ENCODE assay signal across 13 cellular contexts in genomic region chr11:120128392-120129172, GRCh38. TPM values are rescaled to one million over a fixed set of nuclear protein-coding genes. Genes with fewer than 3 reads are reported as not detected.
DNase-seq lines count a peak whose midpoint lies in the region; TF ChIP-seq lines count a peak whose summit lies in the region.
"Had no signal": no experiment of that assay in that cellular context is flagged by ENCODE, and none has a peak within 500 bp of the region (broad histone marks: within the 10 kb centered on the region; RNA-seq: fewer than 3 reads in every experiment).

No MANE protein-coding gene starts in this region.

- 77 to 85% (median 78%) methylated on average over 14 of the region's 14 CpGs for WGBS in spleen, 5 donors

- no peak overlapping the region for H3K27ac Mint-ChIP-seq in immature natural killer cell
- H3K27ac Mint-ChIP-seq: activated naive CD4-positive, alpha-beta T cell treated with anti-CD3 and anti-CD28 coated beads for 36 hours; stimulated activated naive B cell treated with anti-CD40 and anti-IgM and Interleukin-4, amounts not matched to agents 10 μg/mL and 1 μg/mL and 100 μg/mL, for 72 hours; T-helper 17 cell had no signal

- peaks cover 21% of the 10 kb centered on the region for H3K27me3 ChIP-seq in left ventricle myocardium inferior (ENCODE audit: low read depth)
- H3K27me3 ChIP-seq in spleen (replicated peaks in 1 of 7): peaks cover 0 to 16% (median 0%) of the 10 kb centered on the region in 7 donors
- H3K27me3 ChIP-seq: ovary had no signal

- H3K4me3 ChIP-seq in left ventricle myocardium inferior (no peak overlapping the region), spleen (no peak overlapping the region)
- H3K4me3 ChIP-seq: ovary had no signal

- CTCF ChIA-PET in RWPE1 (lab: Yijun Ruan, JAX): interaction anchor here (1.0 kb wide), 1 partner anchor 9 kb away, joined by 4 read pairs; no protein-coding TSS in a partner anchor

- no peaks in the 10 kb centered on the region for H3K4me1 Mint-ChIP-seq in immature natural killer cell
- H3K4me1 Mint-ChIP-seq: stimulated activated naive B cell treated with anti-CD40 and anti-IgM and Interleukin-4, amounts not matched to agents 10 μg/mL and 1 μg/mL and 100 μg/mL, for 72 hours had no signal

- DNase-seq in H4 (ENCODE audit: low spot score) (peak; percentile 78), RWPE1 (ENCODE audit: low spot score) (peak; percentile 88), left ventricle myocardium inferior (peak; percentile 7), spleen (peak; percentile 62), NK-92 (lab: John Stamatoyannopoulos, UW; ENCODE audit: unreplicated experiment) (no peak), KBM-7 (no peak), GDM1 (lab: John Stamatoyannopoulos, UW) (no peak), immature natural killer cell (no peak)
- DNase-seq: activated naive CD4-positive, alpha-beta T cell treated with anti-CD3 and anti-CD28 coated beads for 36 hours; NCI-H1048; stimulated activated naive B cell treated with anti-CD40 and anti-IgM and Interleukin-4, amounts not matched to agents 10 μg/mL and 1 μg/mL and 100 μg/mL, for 72 hours; T-helper 17 cell had no signal

- H3K4me1 ChIP-seq in left ventricle myocardium inferior (no peaks in the 10 kb centered on the region), spleen (no peaks in the 10 kb centered on the region)

- POLR2A ChIA-PET in RWPE1 (lab: Yijun Ruan, JAX; ENCODE audit: low non-redundant PET): interaction anchor here (1.1 kb wide), 1 partner anchor 9 kb away, joined by 7 read pairs; the partner anchor contains the start of gene TRIM29

- H3K9me3 ChIP-seq in left ventricle myocardium inferior (replicated peaks) (no peaks in the 10 kb centered on the region), spleen (no peaks in the 10 kb centered on the region)
- H3K9me3 ChIP-seq: ovary had no signal

- no peak for TF ChIP-seq POLR2A in spleen (IDR thresholded peaks at IDR 0.05)

- peak overlapping the region; percentile 99 for H3K27ac ChIP-seq in RWPE1
- H3K27ac ChIP-seq in left ventricle myocardium inferior (replicated peaks): no peak overlapping the region
- H3K27ac ChIP-seq in spleen: no peak overlapping the region
- H3K27ac ChIP-seq: ovary had no signal

- intact Hi-C loops in left ventricle myocardium inferior (cut with micrococcal nuclease): no loop called here
- intact Hi-C loops in spleen (cut with DNase I; ENCODE audit: low total_unique reads): no loop called here

- TF ChIP-seq CTCF in RWPE1 (conservative IDR thresholded peaks at IDR 0.05; ENCODE audit: low read depth) (no peak), left ventricle myocardium inferior (IDR thresholded peaks at IDR 0.05; ENCODE audit: borderline replicate concordance) (no peak), spleen (IDR thresholded peaks at IDR 0.05 in 8 of 11, conservative IDR thresholded peaks at IDR 0.05 in 3 of 11) (no peak)

- no peaks in the 10 kb centered on the region for H3K36me3 Mint-ChIP-seq in immature natural killer cell
- H3K36me3 Mint-ChIP-seq: stimulated activated naive B cell treated with anti-CD40 and anti-IgM and Interleukin-4, amounts not matched to agents 10 μg/mL and 1 μg/mL and 100 μg/mL, for 72 hours had no signal

- no peaks in the 10 kb centered on the region for H3K9me3 Mint-ChIP-seq in immature natural killer cell
- H3K9me3 Mint-ChIP-seq: activated naive CD4-positive, alpha-beta T cell treated with anti-CD3 and anti-CD28 coated beads for 36 hours; stimulated activated naive B cell treated with anti-CD40 and anti-IgM and Interleukin-4, amounts not matched to agents 10 μg/mL and 1 μg/mL and 100 μg/mL, for 72 hours had no signal

- no peak overlapping the region for H3K4me3 Mint-ChIP-seq in immature natural killer cell
- H3K4me3 Mint-ChIP-seq: activated naive CD4-positive, alpha-beta T cell treated with anti-CD3 and anti-CD28 coated beads for 36 hours; stimulated activated naive B cell treated with anti-CD40 and anti-IgM and Interleukin-4, amounts not matched to agents 10 μg/mL and 1 μg/mL and 100 μg/mL, for 72 hours; T-helper 17 cell had no signal

- no peaks in the 10 kb centered on the region for H3K36me3 ChIP-seq in left ventricle myocardium inferior
- no peaks in the 10 kb centered on the region for H3K36me3 ChIP-seq in spleen
- H3K36me3 ChIP-seq: ovary had no signal

- peaks cover 0 to 1% (median 0%) of the 10 kb centered on the region in 3 donors for H3K27me3 Mint-ChIP-seq in immature natural killer cell (ENCODE audit: low read depth in 3 of 3)

- in situ Hi-C loops in KBM-7 (cut with MboI; ENCODE audit: low pct_unique_long_range_greater_than_20kb, low sequenced_read_pairs): no loop called here

RNA-seq across cellular contexts. Expression of gene TRIM29, which starts 9.3 kb away (rescaled TPM):
- 1.4 and 2.8 TPM in 2 replicates for total RNA-seq in H4 (2014; rRNA removed; shearing (Covaris generic))
- total RNA-seq in left ventricle myocardium inferior (not detected), spleen (1 to 10 TPM in 2 of 7 donors, under 1 TPM in 1, not detected in 4; 0.81 to 2.0 (median 1.2) TPM)
- polyA plus RNA-seq in spleen (under 1 TPM; 0.03 to 0.64 (median 0.20) TPM), immature natural killer cell (not detected)
- total RNA-seq: activated naive CD4-positive, alpha-beta T cell treated with anti-CD3 and anti-CD28 coated beads for 36 hours; T-helper 17 cell had no signal

Comparison
In these comparisons a context has a peak if more than half of its experiments do, and no peak if none do; other contexts are left out.
1. DNase-seq: peak in H4 (single experiment), RWPE1 (single experiment), left ventricle myocardium inferior (single experiment) and spleen (single experiment); none in NK-92 (single experiment), KBM-7 (single experiment), GDM1 (single experiment) and immature natural killer cell (0 of 3).